ENCODE assay signal across 11 cellular contexts in the genomic region with DNA sequence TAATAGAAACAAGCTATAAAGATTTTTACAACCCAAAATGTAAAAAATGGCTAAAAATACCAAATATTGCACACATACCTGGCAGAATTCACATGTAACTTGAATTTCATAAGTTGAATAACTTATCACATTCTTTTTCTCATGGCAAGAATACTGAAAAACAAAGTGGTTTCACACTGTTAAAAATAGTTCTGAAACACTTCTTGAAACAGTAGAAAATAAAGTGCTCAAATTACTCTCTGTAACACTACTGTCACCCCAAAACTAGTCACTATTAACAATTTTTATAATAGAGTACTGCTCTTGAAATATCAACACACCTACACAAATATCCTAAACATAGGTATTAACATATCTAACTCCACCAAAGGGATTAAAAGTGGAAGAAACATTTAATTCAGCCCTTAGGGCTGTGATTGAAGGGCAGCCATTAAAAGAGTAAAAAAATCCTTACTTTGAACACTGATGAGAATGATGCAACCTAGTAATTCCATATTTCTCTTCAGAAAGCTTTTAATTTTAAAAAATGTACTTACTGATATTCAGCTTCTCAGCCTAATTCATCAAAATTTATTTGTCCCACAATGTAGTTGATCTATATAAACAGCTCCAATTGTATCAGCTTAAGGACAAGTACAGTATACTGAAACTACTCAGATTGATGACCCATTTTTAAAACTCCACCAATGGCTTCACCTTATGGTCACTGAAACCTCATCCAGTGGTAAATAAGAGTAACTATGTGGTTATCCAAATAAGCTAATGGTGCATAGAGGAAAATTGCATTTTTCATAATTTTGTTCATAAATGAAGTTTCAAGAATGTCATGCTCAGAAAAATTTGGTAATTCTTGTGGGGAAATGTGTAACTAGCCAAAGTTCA. TPM values are rescaled to one million over a fixed set of nuclear protein-coding genes. Genes with fewer than 3 reads are reported as not detected.
DNase-seq lines count a peak whose midpoint lies in the region; ATAC-seq lines count a peak whose summit lies in the region.
"Had no signal": no experiment of that assay in that cellular context is flagged by ENCODE, and none has a peak within 500 bp of the region (broad histone marks: within the 10 kb centered on the region; RNA-seq: fewer than 3 reads in every experiment).

No MANE protein-coding gene starts in this region.

- H3K4me1 Mint-ChIP-seq in activated T-helper 17 cell treated with anti-CD3 and anti-CD28 coated beads, Interleukin-2, amount 50 U/mL, for 72 hours: peaks cover 24% of the 10 kb centered on the region
- H3K4me1 Mint-ChIP-seq in CD8-positive, alpha-beta memory T cell: peaks cover 37 to 58% (median 56%) of the 10 kb centered on the region in 3 donors

- no peak overlapping the region for H3K4ac ChIP-seq in mesenchymal stem cell (ENCODE audit: low read depth in 1 of 2, low read length in 2 of 2)

- H3K36me3 Mint-ChIP-seq in activated T-helper 17 cell treated with anti-CD3 and anti-CD28 coated beads, Interleukin-2, amount 50 U/mL, for 72 hours (ENCODE audit: low read depth): peaks cover 88% of the 10 kb centered on the region
- H3K36me3 Mint-ChIP-seq in CD8-positive, alpha-beta memory T cell: peaks cover 0 to 64% (median 19%) of the 10 kb centered on the region in 3 donors

- no peak overlapping the region for H3K18ac ChIP-seq in mesenchymal stem cell (ENCODE audit: low read depth in 1 of 2, low read length in 2 of 2)

- CTCF ChIA-PET in CD8-positive, alpha-beta memory T cell (lab: Charles Lee): no interaction called here

- no peak overlapping the region for H4K91ac ChIP-seq in mesenchymal stem cell (ENCODE audit: low read length)

- H3K27me3 ChIP-seq in CD8-positive, alpha-beta memory T cell (ENCODE audit: insufficient read depth, low read length, poor library complexity, severe bottlenecking): no peaks in the 10 kb centered on the region
- no peaks in the 10 kb centered on the region for H3K27me3 ChIP-seq in mesenchymal stem cell (ENCODE audit: control insufficient read depth in 1 of 2, insufficient read depth in 1 of 2, low read length in 2 of 2)
- H3K27me3 ChIP-seq: heart right ventricle, SJSA1 had no signal

- H3K36me3 ChIP-seq in CD8-positive, alpha-beta memory T cell (ENCODE audit: insufficient read depth, low read length): no peaks in the 10 kb centered on the region
- peaks cover 3 to 70% of the 10 kb centered on the region in 2 experiments for H3K36me3 ChIP-seq in mesenchymal stem cell (ENCODE audit: control insufficient read depth in 1 of 2, insufficient read depth in 2 of 2, low read depth in 1 of 2, low read length in 2 of 2)

- H2BK120ac ChIP-seq in mesenchymal stem cell (ENCODE audit: low read depth, low read length): no peak overlapping the region

- peaks cover 6% of the 10 kb centered on the region for H3K79me1 ChIP-seq in mesenchymal stem cell (replicated peaks; ENCODE audit: low read length, poor library complexity, severe bottlenecking)

- no peak overlapping the region for H2BK12ac ChIP-seq in mesenchymal stem cell (ENCODE audit: low read length in 2 of 2)

- no peak for DNase-seq in kidney glomerular epithelial cell (lab: John Stamatoyannopoulos, UW)
- DNase-seq in CD8-positive, alpha-beta memory T cell: no peak
- no peak for DNase-seq in NCI-H82 treated with DMSO at 0.1 percent for 48 hours (lab: John Stamatoyannopoulos, UW; ENCODE audit: unreplicated experiment)
- no peak for DNase-seq in mesenchymal stem cell
- DNase-seq: heart right ventricle, NCI-H446 had no signal

- no peak overlapping the region for H3K4me3 Mint-ChIP-seq in activated T-helper 17 cell treated with anti-CD3 and anti-CD28 coated beads, Interleukin-2, amount 50 U/mL, for 72 hours
- no peak overlapping the region for H3K4me3 Mint-ChIP-seq in CD8-positive, alpha-beta memory T cell

- no peak overlapping the region for H2AFZ ChIP-seq in mesenchymal stem cell (ENCODE audit: low read depth, low read length)

- no peaks in the 10 kb centered on the region for H3K27me3 Mint-ChIP-seq in activated T-helper 17 cell treated with anti-CD3 and anti-CD28 coated beads, Interleukin-2, amount 50 U/mL, for 72 hours
- no peaks in the 10 kb centered on the region for H3K27me3 Mint-ChIP-seq in CD8-positive, alpha-beta memory T cell

- no peak overlapping the region for H2BK15ac ChIP-seq in mesenchymal stem cell (ENCODE audit: low read depth, poor library complexity, severe bottlenecking)

- no peak overlapping the region for H3K9ac ChIP-seq in mesenchymal stem cell (ENCODE audit: low read length)

- H3K27ac ChIP-seq in CD8-positive, alpha-beta memory T cell (ENCODE audit: low read depth, low read length): no peak overlapping the region
- H3K27ac ChIP-seq in mesenchymal stem cell (ENCODE audit: low read length, poor library complexity, severe bottlenecking): no peak overlapping the region
- H3K27ac ChIP-seq: heart right ventricle, SJSA1 had no signal

- no peak overlapping the region for H3K14ac ChIP-seq in mesenchymal stem cell (ENCODE audit: low read length in 2 of 2)

- H3K4me1 ChIP-seq in CD8-positive, alpha-beta memory T cell (ENCODE audit: insufficient read depth, low read length): no peaks in the 10 kb centered on the region
- H3K4me1 ChIP-seq in mesenchymal stem cell (ENCODE audit: control insufficient read depth, insufficient read depth, low read depth, low read length): no peaks in the 10 kb centered on the region
- H3K4me1 ChIP-seq: SJSA1 had no signal

- peak overlapping the region; percentile 34 for H3K27ac Mint-ChIP-seq in activated T-helper 17 cell treated with anti-CD3 and anti-CD28 coated beads, Interleukin-2, amount 50 U/mL, for 72 hours
- H3K27ac Mint-ChIP-seq in CD8-positive, alpha-beta memory T cell: peak overlapping the region in 2 of 8 donors; percentile 15 to 20

- no peaks in the 10 kb centered on the region for H3K9me3 ChIP-seq in CD8-positive, alpha-beta memory T cell (ENCODE audit: low read length)
- no peaks in the 10 kb centered on the region for H3K9me3 ChIP-seq in mesenchymal stem cell (ENCODE audit: control insufficient read depth, low read length)
- H3K9me3 ChIP-seq: heart right ventricle, SJSA1 had no signal

- no peak overlapping the region for H3K23ac ChIP-seq in mesenchymal stem cell (ENCODE audit: low read length in 2 of 2)

- H2BK5ac ChIP-seq in mesenchymal stem cell (ENCODE audit: low read depth, low read length, poor library complexity, severe bottlenecking): no peak overlapping the region

- H3K4me3 ChIP-seq in CD8-positive, alpha-beta memory T cell (ENCODE audit: low read length): no peak overlapping the region
- no peak overlapping the region for H3K4me3 ChIP-seq in mesenchymal stem cell (ENCODE audit: insufficient read depth in 1 of 2, low read depth in 1 of 2, low read length in 2 of 2)
- H3K4me3 ChIP-seq: heart right ventricle, SJSA1 had no signal

- POLR2A ChIA-PET in CD8-positive, alpha-beta memory T cell (lab: Charles Lee): no interaction called here

- H2AK5ac ChIP-seq in mesenchymal stem cell (ENCODE audit: low read length, severe bottlenecking): no peak overlapping the region

- H4K8ac ChIP-seq in mesenchymal stem cell (ENCODE audit: low read length): no peak overlapping the region

- no peaks in the 10 kb centered on the region for H3K9me3 Mint-ChIP-seq in activated T-helper 17 cell treated with anti-CD3 and anti-CD28 coated beads, Interleukin-2, amount 50 U/mL, for 72 hours
- H3K9me3 Mint-ChIP-seq in CD8-positive, alpha-beta memory T cell: no peaks in the 10 kb centered on the region

- ATAC-seq in GM18861 (IDR thresholded peaks at IDR 0.05; ENCODE audit: unreplicated experiment): peak; percentile 64
- peak; percentile 77 for ATAC-seq in GM21390 (IDR thresholded peaks at IDR 0.05; ENCODE audit: unreplicated experiment)
- peak; percentile 53 for ATAC-seq in HG03039 (IDR thresholded peaks at IDR 0.05; ENCODE audit: unreplicated experiment)
- ATAC-seq in activated T-helper 17 cell treated with anti-CD3 and anti-CD28 coated beads, Interleukin-2, amount 50 U/mL, for 72 hours (replicated peaks): no peak
- ATAC-seq: heart right ventricle had no signal

- no peak overlapping the region for H3K4me2 ChIP-seq in mesenchymal stem cell (ENCODE audit: low read length, poor library complexity, severe bottlenecking)

RNA-seq across cellular contexts. Expression of a gene that starts 31.4 kb away (rescaled TPM):
- total RNA-seq in activated T-helper 17 cell treated with anti-CD3 and anti-CD28 coated beads, Interleukin-2, amount 50 U/mL, for 72 hours: 10 to 100 TPM; 57.5 to 64.1 TPM
- 10 to 100 TPM; 50.1 to 51.0 TPM for total RNA-seq in CD8-positive, alpha-beta memory T cell
- polyA plus RNA-seq in CD8-positive, alpha-beta memory T cell: 37.3 TPM
- polyA plus RNA-seq in mesenchymal stem cell (2013, experiment 1 of 2): 47.5 TPM
- 49.2 TPM for polyA plus RNA-seq in mesenchymal stem cell (2013, experiment 2 of 2)

RNA-seq across cellular contexts. Expression of a gene that starts 44.9 kb away (rescaled TPM):
- 100 to 1,000 TPM; 200 to 416 TPM for total RNA-seq in activated T-helper 17 cell treated with anti-CD3 and anti-CD28 coated beads, Interleukin-2, amount 50 U/mL, for 72 hours
- total RNA-seq in CD8-positive, alpha-beta memory T cell: 100 to 1,000 TPM; 409 to 416 TPM
- polyA plus RNA-seq in CD8-positive, alpha-beta memory T cell: 355 TPM
- 316 TPM for polyA plus RNA-seq in mesenchymal stem cell (2013, experiment 1 of 2)
- polyA plus RNA-seq in mesenchymal stem cell (2013, experiment 2 of 2): 331 TPM
